ENCODE assay signal across 1 cellular context in the genomic region with DNA sequence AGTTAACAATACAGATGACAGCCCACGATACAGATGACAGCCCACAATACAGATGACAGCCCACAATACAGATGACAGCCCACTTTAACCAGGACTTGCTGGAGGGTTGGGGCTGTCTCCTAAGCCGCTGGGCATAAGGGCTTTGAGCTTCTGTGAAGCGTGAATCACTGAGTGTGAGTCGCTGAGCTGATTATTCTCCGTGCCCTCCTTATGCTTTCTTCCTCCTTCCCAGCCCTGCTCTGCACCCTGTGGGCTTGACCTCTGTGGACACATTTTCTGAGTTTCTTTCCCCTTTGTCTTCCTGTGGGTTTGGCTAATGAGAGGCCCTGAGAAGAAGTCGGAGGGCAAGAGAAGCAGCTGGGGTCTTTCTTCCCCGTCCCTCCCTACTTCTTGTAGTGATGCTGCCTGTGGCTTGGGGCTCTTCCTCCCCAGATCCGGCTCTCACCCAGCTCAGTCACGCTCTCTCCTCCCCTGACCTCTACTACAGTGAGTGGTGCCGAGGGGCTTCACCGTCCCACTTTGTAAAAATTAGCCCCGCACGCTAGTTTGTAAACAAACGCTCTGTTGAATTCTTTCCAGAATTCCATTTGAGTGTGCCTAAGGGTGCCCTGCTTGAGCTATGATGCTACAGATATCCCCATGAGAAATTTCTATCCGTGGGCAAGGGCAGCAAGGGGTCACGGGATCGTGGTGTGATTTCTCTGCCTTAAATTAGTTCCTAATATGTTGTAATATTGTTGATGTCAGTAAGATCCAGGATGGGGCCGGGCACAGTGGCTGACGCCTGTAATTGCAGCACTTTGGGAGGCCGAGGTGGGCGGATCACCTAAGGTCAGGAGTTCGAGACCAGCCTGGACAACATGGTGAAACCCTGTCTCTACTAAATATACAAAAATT.
TF ChIP-seq lines count a peak whose summit lies in the region.

No MANE protein-coding gene starts in this region.

TF ChIP-seq in HepG2, 621 proteins besides CTCF, POLR2A, EP300 and RAD21:
- TF ChIP-seq IKZF1 (IDR thresholded peaks at IDR 0.05) = no peak
- TF ChIP-seq TSC22D2 (CRISPR knock-in tag; IDR thresholded peaks at IDR 0.05; ENCODE audit: borderline replicate concordance) = no peak
- no peak for TF ChIP-seq SOX6 (IDR thresholded peaks at IDR 0.05)
- TF ChIP-seq SOX6 (CRISPR knock-in tag; IDR thresholded peaks at IDR 0.05) = no peak
- no peak for TF ChIP-seq SMARCC2 (IDR thresholded peaks at IDR 0.05)
- TF ChIP-seq SNAPC2 (CRISPR knock-in tag; IDR thresholded peaks at IDR 0.05) = no peak
- TF ChIP-seq RXRB (CRISPR knock-in tag; IDR thresholded peaks at IDR 0.05; ENCODE audit: borderline replicate concordance) = no peak
- TF ChIP-seq GABPB1 (CRISPR knock-in tag; IDR thresholded peaks at IDR 0.05) = no peak
